In genomic region chr2:102975996-102976636, GRCh38 we compare ENCODE assay signal across 8 cellular contexts.
DNase-seq lines count a peak whose midpoint lies in the region; ATAC-seq and TF ChIP-seq lines count a peak whose summit lies in the region.

No MANE protein-coding gene starts in this region.

- no peaks in the 10 kb centered on the region for H3K36me3 Mint-ChIP-seq in progenitor cell of endocrine pancreas (ENCODE audit: insufficient read depth)

- H3K79me2 ChIP-seq in OCI-LY3 (ENCODE audit: low read length) = no peaks in the 10 kb centered on the region

- no peaks in the 10 kb centered on the region for H3K9me3 Mint-ChIP-seq in progenitor cell of endocrine pancreas (ENCODE audit: low read depth)

- H3K4me3 Mint-ChIP-seq in progenitor cell of endocrine pancreas (ENCODE audit: low read depth) = no peak overlapping the region

- H3K27ac Mint-ChIP-seq in progenitor cell of endocrine pancreas = no peak overlapping the region

- peak overlapping the region; percentile 50 for H3K4me2 ChIP-seq in OCI-LY3 (ENCODE audit: low read length)

- H2AFZ ChIP-seq in OCI-LY3 (ENCODE audit: low read depth, low read length) = peak overlapping the region; percentile 44; the same call in 1 of the 2 replicates

- H3K9me3 ChIP-seq in OCI-LY3 (ENCODE audit: insufficient read depth, low read length) = no peaks in the 10 kb centered on the region

- TF ChIP-seq CTCF in OCI-LY3 (IDR thresholded peaks at IDR 0.05; ENCODE audit: low read depth, low read length) (peak; percentile 93), progenitor cell of endocrine pancreas (IDR thresholded peaks at IDR 0.05; ENCODE audit: unreplicated experiment) (peak; percentile 73)

- no peaks in the 10 kb centered on the region for H3K36me3 ChIP-seq in OCI-LY3 (replicated peaks; ENCODE audit: low read depth, low read length)

- H3K4me1 ChIP-seq in OCI-LY3 (ENCODE audit: low read length) = peaks cover 17% of the 10 kb centered on the region

- peaks cover 25% of the 10 kb centered on the region; the same call in 1 of the 2 replicates for H3K27me3 ChIP-seq in OCI-LY3 (ENCODE audit: low read depth, low read length)

- peak overlapping the region; percentile 25; the same call in 1 of the 2 replicates for H3K4me3 ChIP-seq in OCI-LY3 (ENCODE audit: low read length)

- H3K4me1 Mint-ChIP-seq in progenitor cell of endocrine pancreas (ENCODE audit: low read depth) = no peaks in the 10 kb centered on the region

- ATAC-seq in HG03095 (IDR thresholded peaks at IDR 0.05; ENCODE audit: unreplicated experiment) (peak; percentile 68), GM21717 (IDR thresholded peaks at IDR 0.05; ENCODE audit: unreplicated experiment) (no peak)

- peaks cover 11% of the 10 kb centered on the region for H3K27me3 Mint-ChIP-seq in progenitor cell of endocrine pancreas

- H3K27ac ChIP-seq in OCI-LY3 (ENCODE audit: low read length) = no peak overlapping the region

- H3K9ac ChIP-seq in OCI-LY3 (ENCODE audit: low read length) = no peak overlapping the region

- no peaks in the 10 kb centered on the region for H4K20me1 ChIP-seq in OCI-LY3 (ENCODE audit: insufficient read depth, low read length)

- DNase-seq in NCI-H1417 (lab: John Stamatoyannopoulos, UW) (peak in 2 of 3 experiments; percentile 33 to 61), NCI-H1417 treated with DMSO at 0.1 percent for 48 hours (lab: John Stamatoyannopoulos, UW) (no peak), fibroblast of gingiva (ENCODE audit: low read depth) (peak; percentile 14), progenitor cell of endocrine pancreas (ENCODE audit: low spot score, unreplicated experiment) (peak; percentile 34)
- DNase-seq in effector CD8-positive, alpha-beta T cell (lab: John Stamatoyannopoulos, UW) = no peak

Comparison
In these comparisons a context has a peak if more than half of its experiments do, and no peak if none do; other contexts are left out.
1. DNase-seq: peak in NCI-H1417 (2 of 3), fibroblast of gingiva (single experiment) and progenitor cell of endocrine pancreas (single experiment); none in NCI-H1417 treated with DMSO at 0.1 percent for 48 hours (single experiment) and effector CD8-positive, alpha-beta T cell (single experiment).